Comparison of ENCODE assay signal across 9 cellular contexts in the genomic region with DNA sequence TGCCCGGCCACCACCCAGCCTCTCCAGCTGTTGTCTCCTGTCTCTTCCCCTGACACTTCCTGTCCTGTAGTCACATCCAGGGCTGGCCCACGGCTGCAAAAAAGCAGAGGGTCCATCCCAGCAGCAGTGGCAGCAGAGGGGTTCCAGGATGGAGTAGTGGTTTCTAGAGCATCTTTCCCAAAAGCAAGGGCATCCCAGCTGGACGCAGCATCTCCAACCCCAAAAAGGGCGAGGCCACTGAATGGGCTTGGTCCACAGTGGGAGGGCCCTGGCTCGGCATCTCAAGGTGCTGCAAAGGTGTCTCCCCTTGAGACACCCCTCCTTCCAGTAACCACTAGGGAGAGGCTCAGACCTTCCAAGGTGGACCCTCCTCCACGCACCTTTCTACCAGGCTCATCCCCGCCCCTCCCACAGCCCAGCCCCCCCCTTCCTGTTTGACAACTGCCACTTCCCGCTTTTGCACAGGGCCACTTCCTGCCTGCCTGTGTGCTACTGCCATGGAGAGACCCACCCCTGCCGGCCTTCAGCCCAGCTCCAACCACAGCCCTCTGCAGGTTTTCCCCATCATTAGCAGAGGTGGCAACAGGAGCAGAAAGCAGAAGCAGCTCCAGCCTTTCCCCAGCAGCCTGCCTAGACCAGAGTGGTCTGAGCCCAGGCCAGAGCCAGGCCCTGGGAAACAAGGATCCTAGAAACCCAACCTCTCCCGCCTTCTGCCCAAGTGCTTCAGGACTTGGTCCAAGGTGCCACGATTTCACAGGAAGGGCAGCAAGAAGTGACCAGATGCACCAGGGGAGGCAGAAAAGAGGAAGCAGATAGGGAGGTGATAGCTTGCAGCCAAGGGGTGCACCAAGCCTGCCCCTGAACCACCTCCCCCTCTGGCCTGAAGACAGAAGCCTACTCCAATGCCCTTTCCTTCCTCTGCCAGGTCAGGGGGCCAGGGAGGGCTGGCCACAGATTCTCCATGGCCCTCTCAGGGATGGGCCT. TPM values are rescaled to one million over a fixed set of nuclear protein-coding genes. Genes with fewer than 3 reads are reported as not detected.
DNase-seq lines count a peak whose midpoint lies in the region; ATAC-seq and TF ChIP-seq lines count a peak whose summit lies in the region.
"Had no signal": no experiment of that assay in that cellular context is flagged by ENCODE, and none has a peak within 500 bp of the region (broad histone marks: within the 10 kb centered on the region; RNA-seq: fewer than 3 reads in every experiment).

No MANE protein-coding gene starts in this region.

- no peak overlapping the region for H2BK5ac ChIP-seq in mesenchymal stem cell (ENCODE audit: low read depth, low read length, poor library complexity, severe bottlenecking)

- no peak for TF ChIP-seq EP300 in sigmoid colon (IDR thresholded peaks at IDR 0.05)

- no peak overlapping the region for H2AFZ ChIP-seq in mesenchymal stem cell (ENCODE audit: low read depth, low read length)

- peak overlapping the region in 1 of 2 experiments; percentile 28 for H3K23ac ChIP-seq in mesenchymal stem cell (ENCODE audit: low read length in 2 of 2)

- TF ChIP-seq POLR2A in GM18505 (IDR thresholded peaks at IDR 0.05; ENCODE audit: borderline replicate concordance, extremely low read depth, insufficient read depth, insufficient read length) (peak; percentile 43), sigmoid colon (IDR thresholded peaks at IDR 0.05) (no peak)

- H2BK120ac ChIP-seq in mesenchymal stem cell (ENCODE audit: low read depth, low read length), result no peak overlapping the region

- WGBS in sigmoid colon, 2 donors, result 36 to 45% methylated on average over 11 of the region's 11 CpGs
- 87% methylated on average over 11 of the region's 11 CpGs for WGBS in mesenchymal stem cell

- no peak overlapping the region for H3K14ac ChIP-seq in mesenchymal stem cell (ENCODE audit: low read length in 2 of 2)

- H2BK12ac ChIP-seq in mesenchymal stem cell (ENCODE audit: low read length in 2 of 2), result no peak overlapping the region

- H3K4ac ChIP-seq in mesenchymal stem cell (ENCODE audit: low read depth in 1 of 2, low read length in 2 of 2), result no peak overlapping the region

- no peak overlapping the region for H2BK15ac ChIP-seq in mesenchymal stem cell (ENCODE audit: low read depth, poor library complexity, severe bottlenecking)

- H4K8ac ChIP-seq in mesenchymal stem cell (ENCODE audit: low read length), result no peak overlapping the region

- no peaks in the 10 kb centered on the region for H3K9me3 ChIP-seq in sigmoid colon
- H3K9me3 ChIP-seq in HAP-1, result no peaks in the 10 kb centered on the region
- H3K9me3 ChIP-seq in mesenchymal stem cell (ENCODE audit: control insufficient read depth, low read length), result no peaks in the 10 kb centered on the region

- no peak overlapping the region for H4K91ac ChIP-seq in mesenchymal stem cell (ENCODE audit: low read length)

- no peak overlapping the region for H3K4me3 ChIP-seq in sigmoid colon
- no peak overlapping the region for H3K4me3 ChIP-seq in HAP-1
- H3K4me3 ChIP-seq in mesenchymal stem cell (ENCODE audit: insufficient read depth in 1 of 2, low read depth in 1 of 2, low read length in 2 of 2), result no peak overlapping the region
- H3K4me3 ChIP-seq: cardiac muscle cell had no signal

- peak overlapping the region; percentile 84 to 94 (median 92) for H3K27ac ChIP-seq in sigmoid colon
- H3K27ac ChIP-seq in mesenchymal stem cell (ENCODE audit: low read length, poor library complexity, severe bottlenecking), result no peak overlapping the region
- H3K27ac ChIP-seq: cardiac muscle cell had no signal

- peaks cover 0 to 99% (median 97%) of the 10 kb centered on the region in 4 donors for H3K4me1 ChIP-seq in sigmoid colon
- H3K4me1 ChIP-seq in HAP-1, result no peaks in the 10 kb centered on the region
- H3K4me1 ChIP-seq in mesenchymal stem cell (ENCODE audit: control insufficient read depth, insufficient read depth, low read depth, low read length), result peaks cover 2% of the 10 kb centered on the region

- H3K36me3 ChIP-seq in sigmoid colon (peaks cover 0 to 49% (median 18%) of the 10 kb centered on the region in 4 donors), HAP-1 (replicated peaks) (peaks cover 5% of the 10 kb centered on the region), mesenchymal stem cell (ENCODE audit: control insufficient read depth in 1 of 2, insufficient read depth in 2 of 2, low read depth in 1 of 2, low read length in 2 of 2) (peaks cover 64 to 80% of the 10 kb centered on the region in 2 experiments)
- H3K36me3 ChIP-seq: cardiac muscle cell had no signal

- H3K4me2 ChIP-seq in mesenchymal stem cell (ENCODE audit: low read length, poor library complexity, severe bottlenecking), result no peak overlapping the region

- H3K79me1 ChIP-seq in mesenchymal stem cell (replicated peaks; ENCODE audit: low read length, poor library complexity, severe bottlenecking), result peaks cover 42% of the 10 kb centered on the region

- in situ Hi-C loops in HAP-1 (cut with MboI; ENCODE audit: low sequenced_read_pairs), result no loop called here

- intact Hi-C loops in sigmoid colon (cut with DNase I), result no loop called here

- H3K27me3 ChIP-seq in sigmoid colon (no peaks in the 10 kb centered on the region), HAP-1 (ENCODE audit: low read depth) (no peaks in the 10 kb centered on the region), mesenchymal stem cell (ENCODE audit: control insufficient read depth in 1 of 2, insufficient read depth in 1 of 2, low read length in 2 of 2) (no peaks in the 10 kb centered on the region)
- H3K27me3 ChIP-seq: cardiac muscle cell had no signal

- H3K18ac ChIP-seq in mesenchymal stem cell (ENCODE audit: low read depth in 1 of 2, low read length in 2 of 2), result no peak overlapping the region

- ATAC-seq in GM18505 (IDR thresholded peaks at IDR 0.05; ENCODE audit: unreplicated experiment) (peak; percentile 70), HG02973 (IDR thresholded peaks at IDR 0.05; ENCODE audit: unreplicated experiment) (peak; percentile 52)

- peak in 3 of 5 experiments; percentile 35 to 87 (median 35) for DNase-seq in T-helper 2 cell
- DNase-seq in central memory CD4-positive, alpha-beta T cell, result peak; percentile 43
- peak; percentile 69 for DNase-seq in sigmoid colon
- DNase-seq in HAP-1 (ENCODE audit: low spot score in 2 of 2), result no peak
- no peak for DNase-seq in mesenchymal stem cell
- no peak for DNase-seq in amniotic stem cell (lab: John Stamatoyannopoulos, UW)

- H2AK5ac ChIP-seq in mesenchymal stem cell (ENCODE audit: low read length, severe bottlenecking), result no peak overlapping the region

- TF ChIP-seq CTCF in sigmoid colon (IDR thresholded peaks at IDR 0.05), result no peak

- H3K9ac ChIP-seq in mesenchymal stem cell (ENCODE audit: low read length), result no peak overlapping the region

RNA-seq across cellular contexts. Expression of gene CAMK2G, which starts 8.6 kb away (rescaled TPM):
- 100 to 1,000 TPM; 153 to 221 (median 209) TPM for total RNA-seq in sigmoid colon
- 10 to 100 TPM; 14.4 to 34.8 (median 17.6) TPM for polyA plus RNA-seq in sigmoid colon
- 17.2 TPM for polyA plus RNA-seq in mesenchymal stem cell (2013, experiment 1 of 2)
- polyA plus RNA-seq in mesenchymal stem cell (2013, experiment 2 of 2), result 16.4 TPM

RNA-seq across cellular contexts. Expression of gene PLAU, which starts 45.2 kb away (rescaled TPM):
- 1 to 10 TPM; 2.5 to 9.4 (median 3.7) TPM for total RNA-seq in sigmoid colon
- polyA plus RNA-seq in sigmoid colon, result 10 to 100 TPM in 1 of 3 donors, 1 to 10 TPM in 2; 3.6 to 15.7 (median 9.9) TPM
- 1,126 TPM for polyA plus RNA-seq in mesenchymal stem cell (2013, experiment 1 of 2)
- 1,146 TPM for polyA plus RNA-seq in mesenchymal stem cell (2013, experiment 2 of 2)

RNA-seq across cellular contexts. Expression of gene NDST2, which starts 54.4 kb away (rescaled TPM):
- 10 to 100 TPM; 23.9 to 56.2 (median 28.3) TPM for total RNA-seq in sigmoid colon
- 10 to 100 TPM in 2 of 3 donors, 1 to 10 TPM in 1; 3.9 to 21.0 (median 17.0) TPM for polyA plus RNA-seq in sigmoid colon
- 16.6 TPM for polyA plus RNA-seq in mesenchymal stem cell (2013, experiment 1 of 2)
- 16.7 TPM for polyA plus RNA-seq in mesenchymal stem cell (2013, experiment 2 of 2)

Comparison
In these comparisons a context has a peak if more than half of its experiments do, and no peak if none do; other contexts are left out.
1. DNase-seq: peak in T-helper 2 cell (3 of 5), central memory CD4-positive, alpha-beta T cell (single experiment) and sigmoid colon (single experiment); none in HAP-1 (0 of 2), mesenchymal stem cell (single experiment) and amniotic stem cell (single experiment).